19 cellular contexts compared by ENCODE assay signal in the genomic region with DNA sequence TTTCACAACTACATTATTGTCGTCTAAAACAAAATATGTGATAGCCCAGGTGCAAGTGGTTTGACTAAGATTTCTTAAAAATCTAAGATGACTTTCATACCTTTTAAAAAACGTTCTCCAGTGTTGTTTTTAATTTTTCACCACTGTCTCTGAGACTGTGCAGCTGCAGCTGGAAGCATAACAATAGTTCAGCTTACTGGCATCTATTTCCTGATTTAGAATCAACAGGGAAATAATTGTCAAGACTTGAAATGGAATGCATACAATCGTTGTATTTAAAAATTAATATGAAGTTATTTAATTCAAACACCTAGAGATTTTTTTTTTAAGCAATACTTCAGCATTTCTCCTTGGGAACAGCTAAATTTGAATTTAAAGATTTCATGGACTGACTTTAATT.
DNase-seq lines count a peak whose midpoint lies in the region; ATAC-seq and TF ChIP-seq lines count a peak whose summit lies in the region.
"Had no signal": no experiment of that assay in that cellular context is flagged by ENCODE, and none has a peak within 500 bp of the region (broad histone marks: within the 10 kb centered on the region; RNA-seq: fewer than 3 reads in every experiment).

No MANE protein-coding gene starts in this region.

- no peaks in the 10 kb centered on the region for H3K27me3 ChIP-seq in gastrocnemius medialis
- H3K27me3 ChIP-seq: BE2C had no signal

- no peaks in the 10 kb centered on the region for H3K4me1 ChIP-seq in gastrocnemius medialis
- H3K4me1 ChIP-seq: BE2C had no signal

- in situ Hi-C loops in gastrocnemius medialis (cut with MboI; ENCODE audit: low sequenced_read_pairs in 4 of 4) = no loop called here

- no peak overlapping the region for H3K4me3 ChIP-seq in gastrocnemius medialis

- H3K36me3 ChIP-seq in gastrocnemius medialis = no peaks in the 10 kb centered on the region
- H3K36me3 ChIP-seq: BE2C had no signal

- intact Hi-C loops in gastrocnemius medialis (cut with DNase I; ENCODE audit: low total_unique reads) = no loop called here

- ATAC-seq in gastrocnemius medialis = no peak

- DNase-seq in NCI-H1105 treated with DMSO at 0.1 percent for 48 hours (lab: John Stamatoyannopoulos, UW) (peak; percentile 10), NCI-H1105 (lab: John Stamatoyannopoulos, UW) (no peak), NCI-H69 (lab: John Stamatoyannopoulos, UW) (peak; percentile 28), globus pallidus (ENCODE audit: low spot score) (peak; percentile 78), putamen (ENCODE audit: low spot score) (peak; percentile 42), gastrocnemius medialis (no peak), mucosa of gallbladder (ENCODE audit: low spot score) (no peak)
- no peak for DNase-seq in stimulated activated naive CD4-positive, alpha-beta T cell (lab: John Stamatoyannopoulos, UW)
- DNase-seq: BE2C; CD8-positive, alpha-beta memory T cell; DMS 273 treated with DMSO at 0.1 percent for 48 hours; DND-41; NCI-H1048; NCI-H1436; NCI-H187; NCI-H2227 treated with DMSO at 0.1 percent for 48 hours; NCI-H526 treated with DMSO at 0.1 percent for 48 hours had no signal

- H3K27ac ChIP-seq in gastrocnemius medialis = no peak overlapping the region
- H3K27ac ChIP-seq: 22Rv1, RWPE1 had no signal

- no peak for TF ChIP-seq CTCF in gastrocnemius medialis (IDR thresholded peaks at IDR 0.05 in 4 of 5, conservative IDR thresholded peaks at IDR 0.05 in 1 of 5)

- no peak for TF ChIP-seq POLR2A in gastrocnemius medialis (IDR thresholded peaks at IDR 0.05)

- H3K9me3 ChIP-seq in gastrocnemius medialis = no peaks in the 10 kb centered on the region
- H3K9me3 ChIP-seq: BE2C had no signal

Comparison
In these comparisons a context has a peak if more than half of its experiments do, and no peak if none do; other contexts are left out.
1. DNase-seq: peak in NCI-H1105 treated with DMSO at 0.1 percent for 48 hours (single experiment), NCI-H69 (single experiment), globus pallidus (single experiment) and putamen (single experiment); none in NCI-H1105 (single experiment), stimulated activated naive CD4-positive, alpha-beta T cell (0 of 6), gastrocnemius medialis (0 of 2) and mucosa of gallbladder (single experiment).